In genomic region chr4:20381005-20381404, GRCh38 we compare ENCODE assay signal across 1 cellular context.
TF ChIP-seq lines count a peak whose summit lies in the region.

No MANE protein-coding gene starts in this region.

TF ChIP-seq in HepG2, 621 proteins besides CTCF, POLR2A, EP300 and RAD21 (continued from another document):
- TF ChIP-seq, protein P1, sequence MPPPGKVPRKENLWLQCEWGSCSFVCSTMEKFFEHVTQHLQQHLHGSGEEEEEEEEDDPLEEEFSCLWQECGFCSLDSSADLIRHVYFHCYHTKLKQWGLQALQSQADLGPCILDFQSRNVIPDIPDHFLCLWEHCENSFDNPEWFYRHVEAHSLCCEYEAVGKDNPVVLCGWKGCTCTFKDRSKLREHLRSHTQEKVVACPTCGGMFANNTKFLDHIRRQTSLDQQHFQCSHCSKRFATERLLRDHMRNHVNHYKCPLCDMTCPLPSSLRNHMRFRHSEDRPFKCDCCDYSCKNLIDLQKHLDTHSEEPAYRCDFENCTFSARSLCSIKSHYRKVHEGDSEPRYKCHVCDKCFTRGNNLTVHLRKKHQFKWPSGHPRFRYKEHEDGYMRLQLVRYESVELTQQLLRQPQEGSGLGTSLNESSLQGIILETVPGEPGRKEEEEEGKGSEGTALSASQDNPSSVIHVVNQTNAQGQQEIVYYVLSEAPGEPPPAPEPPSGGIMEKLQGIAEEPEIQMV (CRISPR knock-in tag; IDR thresholded peaks at IDR 0.05; ENCODE audit: low read depth), result no peak
- no peak for TF ChIP-seq ZBTB46 (CRISPR knock-in tag; IDR thresholded peaks at IDR 0.05; ENCODE audit: borderline replicate concordance)
- TF ChIP-seq, protein P2, sequence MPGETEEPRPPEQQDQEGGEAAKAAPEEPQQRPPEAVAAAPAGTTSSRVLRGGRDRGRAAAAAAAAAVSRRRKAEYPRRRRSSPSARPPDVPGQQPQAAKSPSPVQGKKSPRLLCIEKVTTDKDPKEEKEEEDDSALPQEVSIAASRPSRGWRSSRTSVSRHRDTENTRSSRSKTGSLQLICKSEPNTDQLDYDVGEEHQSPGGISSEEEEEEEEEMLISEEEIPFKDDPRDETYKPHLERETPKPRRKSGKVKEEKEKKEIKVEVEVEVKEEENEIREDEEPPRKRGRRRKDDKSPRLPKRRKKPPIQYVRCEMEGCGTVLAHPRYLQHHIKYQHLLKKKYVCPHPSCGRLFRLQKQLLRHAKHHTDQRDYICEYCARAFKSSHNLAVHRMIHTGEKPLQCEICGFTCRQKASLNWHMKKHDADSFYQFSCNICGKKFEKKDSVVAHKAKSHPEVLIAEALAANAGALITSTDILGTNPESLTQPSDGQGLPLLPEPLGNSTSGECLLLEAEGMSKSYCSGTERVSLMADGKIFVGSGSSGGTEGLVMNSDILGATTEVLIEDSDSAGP (CRISPR knock-in tag; IDR thresholded peaks at IDR 0.05; ENCODE audit: borderline replicate concordance), result no peak
- no peak for TF ChIP-seq SUZ12 (IDR thresholded peaks at IDR 0.05; ENCODE audit: low read depth, low read length)
- no peak for TF ChIP-seq ZNF616 (CRISPR knock-in tag; IDR thresholded peaks at IDR 0.05; ENCODE audit: low read depth)
TF ChIP-seq in HepG2: peak in this region for 1.
